In genomic region chr22:28620244-28620922, GRCh38 we compare ENCODE assay signal across 14 cellular contexts.
"Had no signal": no experiment of that assay in that cellular context is flagged by ENCODE, and none has a peak within 500 bp of the region (broad histone marks: within the 10 kb centered on the region; RNA-seq: fewer than 3 reads in every experiment).

No MANE protein-coding gene starts in this region.

- H3K36me3 Mint-ChIP-seq: naive thymus-derived CD4-positive, alpha-beta T cell had no signal

- ATAC-seq: activated T-helper 17 cell treated with anti-CD3 and anti-CD28 coated beads, Interleukin-2, amount 50 U/mL, for 72 hours; effector memory CD8-positive, alpha-beta T cell; lower lobe of right lung; naive thymus-derived CD4-positive, alpha-beta T cell had no signal

- H3K36me3 ChIP-seq: lower lobe of right lung, upper lobe of left lung had no signal

- H3K4me1 ChIP-seq: lower lobe of right lung, upper lobe of left lung had no signal

- H3K27me3 ChIP-seq: hepatocyte, upper lobe of left lung had no signal

- H3K4me3 Mint-ChIP-seq: activated naive CD4-positive, alpha-beta T cell treated with anti-CD3 and anti-CD28 coated beads for 36 hours; activated T-helper 17 cell treated with anti-CD3 and anti-CD28 coated beads, Interleukin-2, amount 50 U/mL, for 72 hours; central memory CD8-positive, alpha-beta T cell; effector memory CD8-positive, alpha-beta T cell; naive thymus-derived CD4-positive, alpha-beta T cell had no signal

- DNase-seq: activated CD4-positive, alpha-beta T cell treated with anti-CD3 and anti-CD28 coated beads, Interleukin-2, amount 50 U/mL, for 1 hour; activated CD4-positive, CD25-positive, alpha-beta regulatory T cell; activated naive CD4-positive, alpha-beta T cell treated with anti-CD3 and anti-CD28 coated beads for 36 hours; activated T-cell treated with anti-CD3 and anti-CD28 coated beads for 4 hours; cortex of kidney; effector memory CD8-positive, alpha-beta T cell; kidney glomerular epithelial cell; lower lobe of right lung; naive thymus-derived CD4-positive, alpha-beta T cell; substantia nigra; upper lobe of left lung had no signal

- H3K9me3 ChIP-seq: lower lobe of right lung, upper lobe of left lung had no signal

- H3K4me3 ChIP-seq: hepatocyte, lower lobe of right lung, upper lobe of left lung had no signal

- H3K27ac ChIP-seq: hepatocyte, lower lobe of right lung, upper lobe of left lung had no signal

- H3K9me3 Mint-ChIP-seq: activated naive CD4-positive, alpha-beta T cell treated with anti-CD3 and anti-CD28 coated beads for 36 hours; activated T-helper 17 cell treated with anti-CD3 and anti-CD28 coated beads, Interleukin-2, amount 50 U/mL, for 72 hours; central memory CD8-positive, alpha-beta T cell; effector memory CD8-positive, alpha-beta T cell had no signal

- H3K4me1 Mint-ChIP-seq: activated T-helper 17 cell treated with anti-CD3 and anti-CD28 coated beads, Interleukin-2, amount 50 U/mL, for 72 hours; central memory CD8-positive, alpha-beta T cell had no signal

- H3K27ac Mint-ChIP-seq: activated naive CD4-positive, alpha-beta T cell treated with anti-CD3 and anti-CD28 coated beads for 36 hours; activated T-helper 17 cell treated with anti-CD3 and anti-CD28 coated beads, Interleukin-2, amount 50 U/mL, for 72 hours; effector memory CD8-positive, alpha-beta T cell; naive thymus-derived CD4-positive, alpha-beta T cell had no signal
